Comparison of ENCODE assay signal across 8 cellular contexts in genomic region chr20:2946988-2947961, GRCh38.
A peak's percentile ranks its signal among the peaks of the same experiment; 100 is the strongest.
DNase-seq lines count a peak whose midpoint lies in the region; ATAC-seq and TF ChIP-seq lines count a peak whose summit lies in the region.

No MANE protein-coding gene starts in this region.

- no peak for TF ChIP-seq CTCF in fibroblast of mammary gland (conservative IDR thresholded peaks at IDR 0.05; ENCODE audit: control insufficient read depth, insufficient read depth, low read depth, low read length)

- DNase-seq in DMS153 treated with DMSO at 0.1 percent for 48 hours (lab: John Stamatoyannopoulos, UW; ENCODE audit: unreplicated experiment), result peak; percentile 13
- peak; percentile 99 for DNase-seq in OCI-M1 (lab: John Stamatoyannopoulos, UW)
- peak; percentile 40 for DNase-seq in fibroblast of mammary gland (ENCODE audit: low read depth)
- DNase-seq in non-pigmented ciliary epithelial cell (ENCODE audit: low read depth), result peak; percentile 34
- DNase-seq in central memory CD4-positive, alpha-beta T cell, result no peak

- ATAC-seq in HG02981 (IDR thresholded peaks at IDR 0.05; ENCODE audit: unreplicated experiment) (no peak), HG02623 (IDR thresholded peaks at IDR 0.05; ENCODE audit: unreplicated experiment) (no peak), GM21515 (IDR thresholded peaks at IDR 0.05; ENCODE audit: unreplicated experiment) (no peak)

- H3K4me3 ChIP-seq in fibroblast of mammary gland (ENCODE audit: control insufficient read depth, low read depth, low read length), result no peak overlapping the region
